ENCODE assay signal across 1 cellular context in genomic region chr17:81993726-81994592, GRCh38.
TF ChIP-seq lines count a peak whose summit lies in the region.

No MANE protein-coding gene starts in this region.

TF ChIP-seq in HepG2, 621 proteins besides CTCF, POLR2A, EP300 and RAD21 (continued from another document and continues in another):
- no peak for TF ChIP-seq ZBTB49 (CRISPR knock-in tag; IDR thresholded peaks at IDR 0.05; ENCODE audit: borderline replicate concordance)
- TF ChIP-seq ZNF318 (CRISPR knock-in tag; IDR thresholded peaks at IDR 0.05), result peak; percentile 54
- TF ChIP-seq ZC3H13 (CRISPR knock-in tag; IDR thresholded peaks at IDR 0.05), result peak; percentile 99
- no peak; the same call in 1 of the 2 replicates for TF ChIP-seq ZNF891 (CRISPR knock-in tag; IDR thresholded peaks at IDR 0.05)
- no peak for TF ChIP-seq ZNF672 (CRISPR knock-in tag; IDR thresholded peaks at IDR 0.05)
- TF ChIP-seq ZNF577 (CRISPR knock-in tag; IDR thresholded peaks at IDR 0.05; ENCODE audit: borderline replicate concordance, low read depth), result no peak
- TF ChIP-seq ATM (IDR thresholded peaks at IDR 0.05; ENCODE audit: borderline replicate concordance), result no peak
- peak; percentile 21; the same call in 1 of the 2 replicates for TF ChIP-seq CCDC6 (CRISPR knock-in tag; IDR thresholded peaks at IDR 0.05)
- peak; percentile 51; the same call in 1 of the 2 replicates for TF ChIP-seq ZNF446 (CRISPR knock-in tag; IDR thresholded peaks at IDR 0.05)
- peak; percentile 93 for TF ChIP-seq AGO1 (IDR thresholded peaks at IDR 0.05; ENCODE audit: low read depth, low read length, poor library complexity, severe bottlenecking)
- TF ChIP-seq ZNF207 (IDR thresholded peaks at IDR 0.05; ENCODE audit: borderline replicate concordance), result no peak
- peak; percentile 34; the same call in 1 of the 2 replicates for TF ChIP-seq ZNF317 (CRISPR knock-in tag; IDR thresholded peaks at IDR 0.05)
- TF ChIP-seq ZHX1 (CRISPR knock-in tag; IDR thresholded peaks at IDR 0.05; ENCODE audit: low read depth), result peak; percentile 76; the same call in 1 of the 2 replicates
- TF ChIP-seq THAP11 (CRISPR knock-in tag; IDR thresholded peaks at IDR 0.05), result no peak; the same call in 1 of the 2 replicates
- TF ChIP-seq MYC (CRISPR knock-in tag; IDR thresholded peaks at IDR 0.05; ENCODE audit: borderline replicate concordance), result peak; percentile 75; the same call in 1 of the 2 replicates
- TF ChIP-seq XBP1 (CRISPR knock-in tag; IDR thresholded peaks at IDR 0.05), result no peak
- peak; percentile 22; the same call in 1 of the 2 replicates for TF ChIP-seq SOX5 (CRISPR knock-in tag; IDR thresholded peaks at IDR 0.05; ENCODE audit: borderline replicate concordance)
- peak; percentile 81; the same call in 1 of the 2 replicates for TF ChIP-seq NAIF1 (CRISPR knock-in tag; IDR thresholded peaks at IDR 0.05; ENCODE audit: borderline replicate concordance)
- no peak for TF ChIP-seq TRIM24 (CRISPR knock-in tag; IDR thresholded peaks at IDR 0.05)
- peak; percentile 56; the same call in 1 of the 2 replicates for TF ChIP-seq NR0B2 (CRISPR knock-in tag; IDR thresholded peaks at IDR 0.05)
- TF ChIP-seq GMEB2 (CRISPR knock-in tag; IDR thresholded peaks at IDR 0.05; ENCODE audit: low read depth), result no peak; the same call in 1 of the 2 replicates
- peak; percentile 50; the same call in 1 of the 2 replicates for TF ChIP-seq FOSL2 (CRISPR knock-in tag; IDR thresholded peaks at IDR 0.05)
- TF ChIP-seq JARID2 (CRISPR knock-in tag; IDR thresholded peaks at IDR 0.05; ENCODE audit: insufficient replicate concordance), result peak; percentile 94
- TF ChIP-seq SETDB1 (CRISPR knock-in tag; IDR thresholded peaks at IDR 0.05; ENCODE audit: borderline replicate concordance), result no peak
- TF ChIP-seq HNRNPL (IDR thresholded peaks at IDR 0.05; ENCODE audit: low read depth, low read length), result peak; percentile 96
- TF ChIP-seq POLR2AphosphoS2 (IDR thresholded peaks at IDR 0.05; ENCODE audit: low read depth, low read length), result peak; percentile 46; the same call in 1 of the 2 replicates
- no peak; the same call in 1 of the 2 replicates for TF ChIP-seq RFXAP (CRISPR knock-in tag; IDR thresholded peaks at IDR 0.05; ENCODE audit: borderline replicate concordance)
- TF ChIP-seq EED (CRISPR knock-in tag; IDR thresholded peaks at IDR 0.05), result peak; percentile 76; the same call in 1 of the 2 replicates
- TF ChIP-seq MTERF4 (CRISPR knock-in tag; IDR thresholded peaks at IDR 0.05), result peak; percentile 91; the same call in 1 of the 2 replicates
- no peak for TF ChIP-seq ZNF547 (CRISPR knock-in tag; IDR thresholded peaks at IDR 0.05)
- TF ChIP-seq NFAT5 (CRISPR knock-in tag; IDR thresholded peaks at IDR 0.05), result 0 out of 2 replicates have a peak, but pooled peaks have one; percentile 19
- 0 out of 2 replicates have a peak, but pooled peaks have one; percentile 70 for TF ChIP-seq HOXA9 (CRISPR knock-in tag; IDR thresholded peaks at IDR 0.05; ENCODE audit: borderline replicate concordance)
- TF ChIP-seq ARHGAP35 (CRISPR knock-in tag; IDR thresholded peaks at IDR 0.05; ENCODE audit: borderline replicate concordance), result peak; percentile 61
